In the genomic region with DNA sequence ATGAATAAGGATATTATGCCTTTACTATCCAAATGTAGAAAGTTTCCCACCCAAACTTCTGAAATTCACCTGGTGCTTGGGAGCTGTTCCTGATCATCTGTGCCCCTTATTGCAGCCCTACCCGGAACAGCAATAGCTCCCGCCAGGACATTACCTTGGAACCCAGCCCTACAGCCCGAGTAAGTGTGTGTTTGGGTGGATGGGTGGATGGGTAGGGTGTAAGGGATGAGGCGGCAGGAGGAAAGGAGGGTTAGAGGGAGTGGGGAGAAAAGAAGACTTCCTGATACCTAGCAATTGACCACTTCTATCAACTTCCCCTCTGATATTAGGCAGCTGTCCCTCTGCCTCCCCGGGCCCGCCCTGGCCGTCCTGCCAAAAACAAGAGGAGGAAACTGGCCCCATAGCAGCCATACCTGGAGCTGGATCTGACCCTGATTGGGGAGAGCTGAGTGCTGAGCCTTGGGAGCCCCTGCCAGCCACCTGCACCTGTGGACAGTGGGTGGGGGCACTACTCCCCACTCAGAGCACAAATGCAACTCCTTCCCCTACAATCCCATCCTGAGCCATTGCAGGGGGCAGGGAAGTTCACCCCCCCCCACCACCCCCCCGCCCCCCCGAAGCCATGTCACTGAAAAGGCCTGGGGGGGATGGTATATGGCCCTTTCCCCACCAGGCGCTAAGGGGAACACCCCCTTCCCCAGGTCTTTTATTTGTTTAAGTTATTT, we compare ENCODE assay signal across 29 cellular contexts. TPM values are rescaled to one million over a fixed set of nuclear protein-coding genes. Genes with fewer than 3 reads are reported as not detected.
DNase-seq lines count a peak whose midpoint lies in the region; ATAC-seq and TF ChIP-seq lines count a peak whose summit lies in the region.
"Had no signal": no experiment of that assay in that cellular context is flagged by ENCODE, and none has a peak within 500 bp of the region (broad histone marks: within the 10 kb centered on the region; RNA-seq: fewer than 3 reads in every experiment).

No MANE protein-coding gene starts in this region.

- no peak overlapping the region for H3K4me3 Mint-ChIP-seq in activated T-cell treated with anti-CD3 and anti-CD28 coated beads, Interleukin-2, amount 50 U/mL, for 72 hours
- H3K4me3 Mint-ChIP-seq in activated T-cell treated with anti-CD3 and anti-CD28 coated beads, Interleukin-2, amount 50 U/mL, for 4 hours: no peak overlapping the region
- no peak overlapping the region for H3K4me3 Mint-ChIP-seq in chondrocyte (ENCODE audit: unreplicated experiment)
- H3K4me3 Mint-ChIP-seq in osteocyte (ENCODE audit: unreplicated experiment): no peak overlapping the region
- no peak overlapping the region for H3K4me3 Mint-ChIP-seq in immature natural killer cell
- H3K4me3 Mint-ChIP-seq: activated CD4-positive, alpha-beta memory T cell treated with anti-CD3 and anti-CD28 coated beads for 36 hours; activated naive CD8-positive, alpha-beta T cell; CD8-positive, alpha-beta T cell; GM23338 had no signal

- ATAC-seq in activated T-cell treated with anti-CD3 and anti-CD28 coated beads, Interleukin-2, amount 50 U/mL, for 72 hours (replicated peaks in 1 of 2): no peak
- no peak for ATAC-seq in activated T-cell treated with anti-CD3 and anti-CD28 coated beads, Interleukin-2, amount 50 U/mL, for 4 hours
- ATAC-seq in HG02588 (IDR thresholded peaks at IDR 0.05; ENCODE audit: unreplicated experiment): no peak
- ATAC-seq: activated CD4-positive, CD25-positive, alpha-beta regulatory T cell treated with anti-CD3 and anti-CD28 coated beads, Interleukin-2, amount 50 U/mL, for 24 hours; CD8-positive, alpha-beta T cell; GM23338; PC-3; SK-N-SH treated with all-trans-retinoic acid at 6 μM for 48 hours had no signal

- H3K27me3 Mint-ChIP-seq in activated T-cell treated with anti-CD3 and anti-CD28 coated beads, Interleukin-2, amount 50 U/mL, for 72 hours (ENCODE audit: low read depth): no peaks in the 10 kb centered on the region
- no peaks in the 10 kb centered on the region for H3K27me3 Mint-ChIP-seq in activated T-cell treated with anti-CD3 and anti-CD28 coated beads, Interleukin-2, amount 50 U/mL, for 4 hours (ENCODE audit: low read depth)
- no peaks in the 10 kb centered on the region for H3K27me3 Mint-ChIP-seq in chondrocyte (ENCODE audit: low read depth)
- no peaks in the 10 kb centered on the region for H3K27me3 Mint-ChIP-seq in osteocyte (ENCODE audit: unreplicated experiment)
- peaks cover 0 to 2% (median 0%) of the 10 kb centered on the region in 3 donors for H3K27me3 Mint-ChIP-seq in immature natural killer cell (ENCODE audit: low read depth in 3 of 3)
- H3K27me3 Mint-ChIP-seq: activated CD4-positive, alpha-beta memory T cell treated with anti-CD3 and anti-CD28 coated beads for 36 hours; activated naive CD8-positive, alpha-beta T cell had no signal

- no peaks in the 10 kb centered on the region for H3K9me3 Mint-ChIP-seq in activated T-cell treated with anti-CD3 and anti-CD28 coated beads, Interleukin-2, amount 50 U/mL, for 72 hours
- H3K9me3 Mint-ChIP-seq in activated T-cell treated with anti-CD3 and anti-CD28 coated beads, Interleukin-2, amount 50 U/mL, for 4 hours: no peaks in the 10 kb centered on the region
- H3K9me3 Mint-ChIP-seq in chondrocyte (ENCODE audit: low read depth) (no peaks in the 10 kb centered on the region), osteocyte (ENCODE audit: unreplicated experiment) (no peaks in the 10 kb centered on the region), immature natural killer cell (no peaks in the 10 kb centered on the region)
- H3K9me3 Mint-ChIP-seq: activated CD4-positive, alpha-beta memory T cell treated with anti-CD3 and anti-CD28 coated beads for 36 hours; CD8-positive, alpha-beta T cell; GM23338 had no signal

- peaks cover 16% of the 10 kb centered on the region for H3K4me1 Mint-ChIP-seq in activated T-cell treated with anti-CD3 and anti-CD28 coated beads, Interleukin-2, amount 50 U/mL, for 72 hours (ENCODE audit: low read depth)
- H3K4me1 Mint-ChIP-seq in activated T-cell treated with anti-CD3 and anti-CD28 coated beads, Interleukin-2, amount 50 U/mL, for 4 hours (ENCODE audit: low read depth): peaks cover 7% of the 10 kb centered on the region
- H3K4me1 Mint-ChIP-seq in chondrocyte (ENCODE audit: low read depth) (peaks cover 20% of the 10 kb centered on the region), osteocyte (ENCODE audit: unreplicated experiment) (peaks cover 14% of the 10 kb centered on the region), immature natural killer cell (peaks cover 8% of the 10 kb centered on the region in 2 donors)

- H3K36me3 Mint-ChIP-seq in activated T-cell treated with anti-CD3 and anti-CD28 coated beads, Interleukin-2, amount 50 U/mL, for 72 hours (ENCODE audit: insufficient read depth in 2 of 2): peaks cover 3 to 37% of the 10 kb centered on the region in 2 donors
- H3K36me3 Mint-ChIP-seq in activated T-cell treated with anti-CD3 and anti-CD28 coated beads, Interleukin-2, amount 50 U/mL, for 4 hours (ENCODE audit: insufficient read depth): peaks cover 30% of the 10 kb centered on the region
- H3K36me3 Mint-ChIP-seq in chondrocyte (ENCODE audit: low read depth) (peaks cover 35% of the 10 kb centered on the region), osteocyte (ENCODE audit: unreplicated experiment) (peaks cover 46% of the 10 kb centered on the region), immature natural killer cell (peaks cover 9 to 31% (median 12%) of the 10 kb centered on the region in 3 donors)
- H3K36me3 Mint-ChIP-seq: activated naive CD8-positive, alpha-beta T cell had no signal

- DNase-seq in activated T-cell treated with anti-CD3 and anti-CD28 coated beads, Interleukin-2, amount 50 U/mL, for 72 hours: no peak
- DNase-seq in activated T-cell treated with anti-CD3 and anti-CD28 coated beads, Interleukin-2, amount 50 U/mL, for 4 hours: no peak
- peak; percentile 36 for DNase-seq in H7
- no peak for DNase-seq in chondrocyte (ENCODE audit: low spot score)
- no peak for DNase-seq in osteocyte (ENCODE audit: extremely low spot score, unreplicated experiment)
- no peak for DNase-seq in immature natural killer cell
- no peak for DNase-seq in NK-92 treated with Interleukin-12 subunit alpha and Interleukin-12 subunit beta, amount 100 ng/mL, for 24 hours (lab: John Stamatoyannopoulos, UW)
- DNase-seq: activated CD4-positive, alpha-beta memory T cell treated with anti-CD3 and anti-CD28 coated beads for 36 hours; activated CD8-positive, alpha-beta memory T cell treated with anti-CD3 and anti-CD28 coated beads, Interleukin-2, amount 50 U/mL, for 48 hours; activated effector memory CD4-positive, alpha-beta T cell treated with Interleukin-2 at 50 U/mL for 16 hours; CD8-positive, alpha-beta T cell; effector CD8-positive, alpha-beta T cell; left ventricle myocardium inferior; NCI-H1417 treated with DMSO at 0.1 percent for 48 hours; NCI-H2081; NCI-H526; PC-3; stimulated activated CD4-positive, alpha-beta T cell treated with anti-CD3 and anti-CD28 coated beads, Interleukin-15, amount 100 ng/mL, for 24 hours; stimulated activated CD4-positive, alpha-beta T cell treated with anti-CD3 and anti-CD28 coated beads, Interleukin-4, amount 100 ng/mL, for 4 hours; T-helper 2 cell; upper lobe of left lung had no signal

- TF ChIP-seq CTCF in chondrocyte (IDR thresholded peaks at IDR 0.05): no peak
- TF ChIP-seq CTCF in osteocyte (IDR thresholded peaks at IDR 0.05): no peak

- H3K27ac Mint-ChIP-seq in activated T-cell treated with anti-CD3 and anti-CD28 coated beads, Interleukin-2, amount 50 U/mL, for 72 hours: peak overlapping the region; percentile 67
- H3K27ac Mint-ChIP-seq in chondrocyte (ENCODE audit: unreplicated experiment) (peak overlapping the region; percentile 59), osteocyte (ENCODE audit: unreplicated experiment) (peak overlapping the region; percentile 14), immature natural killer cell (peak overlapping the region in 1 of 6 donors; percentile 13)
- H3K27ac Mint-ChIP-seq: activated CD4-positive, alpha-beta memory T cell treated with anti-CD3 and anti-CD28 coated beads for 36 hours; GM23338 had no signal

- no peaks in the 10 kb centered on the region for H3K27me3 ChIP-seq in H7 (ENCODE audit: control insufficient read depth, insufficient read depth, low read length)
- H3K27me3 ChIP-seq: upper lobe of left lung had no signal

- H3K36me3 ChIP-seq in H7 (replicated peaks; ENCODE audit: control insufficient read depth, insufficient read depth, low read length): peaks cover 41% of the 10 kb centered on the region

- no peak overlapping the region for H3K4me3 ChIP-seq in H7 (ENCODE audit: insufficient read depth, low read depth, low read length)
- H3K4me3 ChIP-seq: coronary artery, GM23338, left ventricle myocardium inferior, upper lobe of left lung had no signal

RNA-seq across cellular contexts. Expression of a gene that starts 6.4 kb away (rescaled TPM):
- 100 to 1,000 TPM; 131 to 148 TPM for total RNA-seq in activated T-cell treated with anti-CD3 and anti-CD28 coated beads, Interleukin-2, amount 50 U/mL, for 72 hours
- 10 to 100 TPM; 56.3 to 59.4 (median 57.5) TPM for total RNA-seq in activated T-cell treated with anti-CD3 and anti-CD28 coated beads, Interleukin-2, amount 50 U/mL, for 4 hours
- total RNA-seq in H7 (2014; rRNA removed; shearing (Covaris generic)): 3.8 and 4.2 TPM in 2 replicates
- total RNA-seq in chondrocyte: 66.9 to 86.5 TPM (median 78.4 TPM) in 3 replicates
- 104 and 105 TPM in 2 replicates for total RNA-seq in osteocyte
- 1 to 10 TPM; 1.8 to 5.5 (median 2.7) TPM for polyA plus RNA-seq in immature natural killer cell

RNA-seq across cellular contexts. Expression of a gene that starts 8.7 kb away (rescaled TPM):
- total RNA-seq in activated T-cell treated with anti-CD3 and anti-CD28 coated beads, Interleukin-2, amount 50 U/mL, for 72 hours: 10 to 100 TPM; 64.6 to 71.7 TPM
- 10 to 100 TPM in 2 of 3 donors, 1 to 10 TPM in 1; 9.2 to 12.2 (median 10.8) TPM for total RNA-seq in activated T-cell treated with anti-CD3 and anti-CD28 coated beads, Interleukin-2, amount 50 U/mL, for 4 hours
- 7.1 and 8.3 TPM in 2 replicates for total RNA-seq in H7 (2014; rRNA removed; shearing (Covaris generic))
- 9.6 to 79.1 TPM (median 79.0 TPM) in 3 replicates for total RNA-seq in chondrocyte
- total RNA-seq in osteocyte: 89.9 and 95.7 TPM in 2 replicates
- 10 to 100 TPM; 22.8 to 38.8 (median 29.4) TPM for polyA plus RNA-seq in immature natural killer cell

RNA-seq across cellular contexts. Expression of a gene that starts 18.0 kb away (rescaled TPM):
- 10 to 100 TPM; 94.9 to 99.0 TPM for total RNA-seq in activated T-cell treated with anti-CD3 and anti-CD28 coated beads, Interleukin-2, amount 50 U/mL, for 72 hours
- 10 to 100 TPM; 72.3 to 84.3 (median 74.6) TPM for total RNA-seq in activated T-cell treated with anti-CD3 and anti-CD28 coated beads, Interleukin-2, amount 50 U/mL, for 4 hours
- total RNA-seq in H7 (2014; rRNA removed; shearing (Covaris generic)): 98.2 and 125 TPM in 2 replicates
- total RNA-seq in chondrocyte (104 to 117 TPM (median 112 TPM) in 3 replicates), osteocyte (149 and 155 TPM in 2 replicates)
- polyA plus RNA-seq in immature natural killer cell: 10 to 100 TPM; 90.2 to 99.0 (median 93.8) TPM

RNA-seq across cellular contexts. Expression of a gene that starts 20.9 kb away (rescaled TPM):
- 1 to 10 TPM; 3.2 to 5.9 TPM for total RNA-seq in activated T-cell treated with anti-CD3 and anti-CD28 coated beads, Interleukin-2, amount 50 U/mL, for 72 hours
- under 1 TPM; 0.56 to 0.98 (median 0.68) TPM for total RNA-seq in activated T-cell treated with anti-CD3 and anti-CD28 coated beads, Interleukin-2, amount 50 U/mL, for 4 hours
- 1.0 and 1.3 TPM in 2 replicates for total RNA-seq in H7 (2014; rRNA removed; shearing (Covaris generic))
- 2.6 to 5.1 TPM (median 3.5 TPM) in 3 replicates for total RNA-seq in chondrocyte
- 0.43 and 0.73 TPM in 2 replicates for total RNA-seq in osteocyte
- polyA plus RNA-seq in immature natural killer cell: not detected
- total RNA-seq: mesenteric fat pad, myocyte, PC-3 had no signal

RNA-seq across cellular contexts. Expression of a gene that starts 41.1 kb away (rescaled TPM):
- total RNA-seq in activated T-cell treated with anti-CD3 and anti-CD28 coated beads, Interleukin-2, amount 50 U/mL, for 72 hours: 100 to 1,000 TPM; 575 to 653 TPM
- 100 to 1,000 TPM; 505 to 565 (median 534) TPM for total RNA-seq in activated T-cell treated with anti-CD3 and anti-CD28 coated beads, Interleukin-2, amount 50 U/mL, for 4 hours
- total RNA-seq in H7 (2014; rRNA removed; shearing (Covaris generic)): 223 and 297 TPM in 2 replicates
- total RNA-seq in chondrocyte (176 to 350 TPM (median 331 TPM) in 3 replicates), osteocyte (364 and 401 TPM in 2 replicates)
- polyA plus RNA-seq in immature natural killer cell: 100 to 1,000 TPM; 100 to 158 (median 114) TPM

Comparison
In these comparisons a context has a peak if more than half of its experiments do, and no peak if none do; other contexts are left out.
1. RNA of a gene that starts 6.4 kb away (total RNA-seq): 131 to 148 TPM in activated T-cell treated with anti-CD3 and anti-CD28 coated beads, Interleukin-2, amount 50 U/mL, for 72 hours, 104 to 105 TPM in osteocyte, 66.9 to 86.5 TPM in chondrocyte and 56.3 to 59.4 TPM in activated T-cell treated with anti-CD3 and anti-CD28 coated beads, Interleukin-2, amount 50 U/mL, for 4 hours; 3.8 to 4.2 TPM in H7; every median in the first group is over 10 times any median in the second.